In genomic region chr6:37242429-37243052, GRCh38 we compare ENCODE assay signal across 8 cellular contexts. TPM values are rescaled to one million over a fixed set of nuclear protein-coding genes. Genes with fewer than 3 reads are reported as not detected.
DNase-seq lines count a peak whose midpoint lies in the region; TF ChIP-seq lines count a peak whose summit lies in the region.

No MANE protein-coding gene starts in this region.

- H3K4me3 ChIP-seq in ovary, result no peak overlapping the region

- no peaks in the 10 kb centered on the region for H3K27me3 ChIP-seq in ovary

- no peak for TF ChIP-seq CTCF in ovary (IDR thresholded peaks at IDR 0.05)

- intact Hi-C loops in ovary (cut with DNase I), result no loop called here

- peaks cover 19% of the 10 kb centered on the region for H3K4me1 ChIP-seq in ovary (ENCODE audit: insufficient read depth)

- DNase-seq in DMS53 treated with DMSO at 0.1 percent for 48 hours (lab: John Stamatoyannopoulos, UW; ENCODE audit: unreplicated experiment), result peak; percentile 28
- peak; percentile 33 for DNase-seq in NCI-H2196 (lab: John Stamatoyannopoulos, UW; ENCODE audit: unreplicated experiment)
- peak; percentile 50 for DNase-seq in epidermal melanocyte (ENCODE audit: insufficient read length, low spot score)
- peak in 2 of 5 donors; percentile 60 to 74 for DNase-seq in ovary
- no peak for DNase-seq in DMS79 (lab: John Stamatoyannopoulos, UW)
- no peak for DNase-seq in activated T-cell treated with anti-CD3 and anti-CD28 coated beads, Interleukin-2, amount 50 U/mL, for 1 hour
- no peak for DNase-seq in SIG-M5 treated with dmso at 0.1 percent for 504 hours (lab: John Stamatoyannopoulos, UW; ENCODE audit: unreplicated experiment)
- no peak for DNase-seq in NCI-H748 treated with DMSO at 0.1 percent for 48 hours (lab: John Stamatoyannopoulos, UW)

- no peak for TF ChIP-seq POLR2A in ovary (IDR thresholded peaks at IDR 0.05)

- TF ChIP-seq EP300 in ovary (IDR thresholded peaks at IDR 0.05), result peak; percentile 26

- WGBS in ovary, 3 donors, result 78 to 86% (median 86%) methylated on average over 1 of the region's 1 CpG

- H3K36me3 ChIP-seq in ovary, result no peaks in the 10 kb centered on the region

- H3K9me3 ChIP-seq in ovary, result no peaks in the 10 kb centered on the region

- peak overlapping the region; percentile 73 to 92 for H3K27ac ChIP-seq in ovary

RNA-seq across cellular contexts. Expression of gene TBC1D22B, which starts 15.0 kb away (rescaled TPM):
- 10 to 100 TPM in 5 of 7 donors, 1 to 10 TPM in 2; 8.6 to 17.7 (median 12.8) TPM for total RNA-seq in ovary
- polyA plus RNA-seq in ovary, result 10 to 100 TPM in 1 of 2 donors, 1 to 10 TPM in 1; 7.4 to 12.8 TPM

RNA-seq across cellular contexts. Expression of gene TMEM217, which starts 15.4 kb away (rescaled TPM):
- 1 to 10 TPM in 6 of 7 donors, under 1 TPM in 1; 0.48 to 4.6 (median 1.5) TPM for total RNA-seq in ovary
- polyA plus RNA-seq in ovary, result 1 to 10 TPM in 1 of 2 donors, under 1 TPM in 1; 0.39 to 3.8 TPM

Comparison
In these comparisons a context has a peak if more than half of its experiments do, and no peak if none do; other contexts are left out.
1. DNase-seq: peak in DMS53 treated with DMSO at 0.1 percent for 48 hours (single experiment), NCI-H2196 (single experiment) and epidermal melanocyte (single experiment); none in DMS79 (single experiment), activated T-cell treated with anti-CD3 and anti-CD28 coated beads, Interleukin-2, amount 50 U/mL, for 1 hour (single experiment), SIG-M5 treated with dmso at 0.1 percent for 504 hours (single experiment) and NCI-H748 treated with DMSO at 0.1 percent for 48 hours (single experiment).